In the genomic region with DNA sequence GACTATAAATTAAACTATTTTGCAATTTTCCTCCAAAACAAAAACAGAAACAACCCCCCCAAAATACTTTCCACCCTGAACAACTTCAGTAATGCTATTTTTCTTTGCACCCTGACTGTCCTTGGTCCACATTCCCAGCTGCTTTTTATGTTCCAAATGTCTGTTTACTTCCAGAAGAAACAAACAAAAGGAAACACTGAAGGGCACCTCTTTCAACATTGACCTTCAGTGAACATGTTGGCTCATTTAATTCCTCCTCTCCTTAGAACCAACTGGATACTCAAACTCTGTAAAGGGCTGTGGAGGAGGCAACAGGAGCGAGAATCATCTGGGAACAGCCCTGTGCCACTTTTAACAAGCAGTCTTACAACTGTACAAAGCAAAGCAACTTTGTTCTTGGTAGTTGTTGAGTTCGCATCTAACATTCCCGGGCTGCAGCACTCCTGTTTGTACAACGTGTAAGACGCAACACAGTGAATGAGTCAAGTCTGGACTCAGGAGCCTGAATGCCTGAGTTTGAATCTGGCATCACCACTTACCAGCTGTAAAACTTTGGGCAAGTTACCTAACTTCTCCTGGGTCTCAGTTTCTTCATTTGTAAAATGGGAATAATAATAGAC, we compare ENCODE assay signal across 1 cellular context.
TF ChIP-seq lines count a peak whose summit lies in the region.

No MANE protein-coding gene starts in this region.

TF ChIP-seq in HepG2, 621 proteins besides CTCF, POLR2A, EP300 and RAD21 (continued from another document):
- TF ChIP-seq, protein P1, sequence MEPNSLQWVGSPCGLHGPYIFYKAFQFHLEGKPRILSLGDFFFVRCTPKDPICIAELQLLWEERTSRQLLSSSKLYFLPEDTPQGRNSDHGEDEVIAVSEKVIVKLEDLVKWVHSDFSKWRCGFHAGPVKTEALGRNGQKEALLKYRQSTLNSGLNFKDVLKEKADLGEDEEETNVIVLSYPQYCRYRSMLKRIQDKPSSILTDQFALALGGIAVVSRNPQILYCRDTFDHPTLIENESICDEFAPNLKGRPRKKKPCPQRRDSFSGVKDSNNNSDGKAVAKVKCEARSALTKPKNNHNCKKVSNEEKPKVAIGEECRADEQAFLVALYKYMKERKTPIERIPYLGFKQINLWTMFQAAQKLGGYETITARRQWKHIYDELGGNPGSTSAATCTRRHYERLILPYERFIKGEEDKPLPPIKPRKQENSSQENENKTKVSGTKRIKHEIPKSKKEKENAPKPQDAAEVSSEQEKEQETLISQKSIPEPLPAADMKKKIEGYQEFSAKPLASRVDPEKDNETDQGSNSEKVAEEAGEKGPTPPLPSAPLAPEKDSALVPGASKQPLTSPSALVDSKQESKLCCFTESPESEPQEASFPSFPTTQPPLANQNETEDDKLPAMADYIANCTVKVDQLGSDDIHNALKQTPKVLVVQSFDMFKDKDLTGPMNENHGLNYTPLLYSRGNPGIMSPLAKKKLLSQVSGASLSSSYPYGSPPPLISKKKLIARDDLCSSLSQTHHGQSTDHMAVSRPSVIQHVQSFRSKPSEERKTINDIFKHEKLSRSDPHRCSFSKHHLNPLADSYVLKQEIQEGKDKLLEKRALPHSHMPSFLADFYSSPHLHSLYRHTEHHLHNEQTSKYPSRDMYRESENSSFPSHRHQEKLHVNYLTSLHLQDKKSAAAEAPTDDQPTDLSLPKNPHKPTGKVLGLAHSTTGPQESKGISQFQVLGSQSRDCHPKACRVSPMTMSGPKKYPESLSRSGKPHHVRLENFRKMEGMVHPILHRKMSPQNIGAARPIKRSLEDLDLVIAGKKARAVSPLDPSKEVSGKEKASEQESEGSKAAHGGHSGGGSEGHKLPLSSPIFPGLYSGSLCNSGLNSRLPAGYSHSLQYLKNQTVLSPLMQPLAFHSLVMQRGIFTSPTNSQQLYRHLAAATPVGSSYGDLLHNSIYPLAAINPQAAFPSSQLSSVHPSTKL (CRISPR knock-in tag; IDR thresholded peaks at IDR 0.05): peak; percentile 72
- TF ChIP-seq ZNF83 (CRISPR knock-in tag; IDR thresholded peaks at IDR 0.05; ENCODE audit: borderline replicate concordance): no peak
- no peak for TF ChIP-seq ZNF10 (CRISPR knock-in tag; IDR thresholded peaks at IDR 0.05; ENCODE audit: borderline replicate concordance, low read depth)
- TF ChIP-seq CHD4 (IDR thresholded peaks at IDR 0.05; ENCODE audit: borderline replicate concordance, low read length): no peak
- no peak for TF ChIP-seq ZNF879 (CRISPR knock-in tag; IDR thresholded peaks at IDR 0.05)
- 0 out of 2 replicates have a peak, but pooled peaks have one; percentile 42 for TF ChIP-seq ISL2 (CRISPR knock-in tag; IDR thresholded peaks at IDR 0.05)
- TF ChIP-seq, protein P2, sequence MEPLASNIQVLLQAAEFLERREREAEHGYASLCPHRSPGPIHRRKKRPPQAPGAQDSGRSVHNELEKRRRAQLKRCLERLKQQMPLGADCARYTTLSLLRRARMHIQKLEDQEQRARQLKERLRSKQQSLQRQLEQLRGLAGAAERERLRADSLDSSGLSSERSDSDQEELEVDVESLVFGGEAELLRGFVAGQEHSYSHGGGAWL (CRISPR knock-in tag; IDR thresholded peaks at IDR 0.05): no peak
- peak; percentile 70 for TF ChIP-seq NCOA2 (CRISPR knock-in tag; IDR thresholded peaks at IDR 0.05)
- TF ChIP-seq ZNF205 (CRISPR knock-in tag; IDR thresholded peaks at IDR 0.05): no peak
- TF ChIP-seq JUNB (CRISPR knock-in tag; IDR thresholded peaks at IDR 0.05; ENCODE audit: borderline replicate concordance): no peak
- no peak for TF ChIP-seq LCORL (IDR thresholded peaks at IDR 0.05)
- peak; percentile 49; the same call in 1 of the 2 replicates for TF ChIP-seq LCORL (CRISPR knock-in tag; IDR thresholded peaks at IDR 0.05)
- no peak for TF ChIP-seq MYNN (CRISPR knock-in tag; IDR thresholded peaks at IDR 0.05; ENCODE audit: low read depth)
- no peak for TF ChIP-seq HCFC1 (IDR thresholded peaks at IDR 0.05; ENCODE audit: low read depth, low read length)
- no peak for TF ChIP-seq CC2D1A (CRISPR knock-in tag; IDR thresholded peaks at IDR 0.05)
- TF ChIP-seq KLF9 (CRISPR knock-in tag; IDR thresholded peaks at IDR 0.05; ENCODE audit: low read depth): no peak
- no peak for TF ChIP-seq MZF1 (CRISPR knock-in tag; IDR thresholded peaks at IDR 0.05; ENCODE audit: borderline replicate concordance)
